20 cellular contexts compared by ENCODE assay signal in genomic region chr5:64566531-64566930, GRCh38.
A peak's percentile ranks its signal among the peaks of the same experiment; 100 is the strongest.
DNase-seq lines count a peak whose midpoint lies in the region; ATAC-seq and TF ChIP-seq lines count a peak whose summit lies in the region.
"Had no signal": no experiment of that assay in that cellular context is flagged by ENCODE, and none has a peak within 500 bp of the region (broad histone marks: within the 10 kb centered on the region; RNA-seq: fewer than 3 reads in every experiment).

No MANE protein-coding gene starts in this region.

- H3K9me3 Mint-ChIP-seq in GM23338, result no peaks in the 10 kb centered on the region
- no peaks in the 10 kb centered on the region for H3K9me3 Mint-ChIP-seq in nephron

- peak; percentile 40 for ATAC-seq in GM23338
- ATAC-seq: A549 had no signal

- no peaks in the 10 kb centered on the region for H3F3A ChIP-seq in GM23338 (replicated peaks; ENCODE audit: low read depth)

- no peak overlapping the region for H2AFZ ChIP-seq in GM23338

- no peaks in the 10 kb centered on the region for H3K36me3 ChIP-seq in GM23338 (ENCODE audit: insufficient read depth)
- H3K36me3 ChIP-seq: MG63, Peyer's patch, SJCRH30 had no signal

- H3K36me3 Mint-ChIP-seq in GM23338 (ENCODE audit: low read depth), result no peaks in the 10 kb centered on the region
- no peaks in the 10 kb centered on the region for H3K36me3 Mint-ChIP-seq in nephron (ENCODE audit: low read depth)
- H3K36me3 Mint-ChIP-seq: CD14-positive monocyte had no signal

- H3K4me1 Mint-ChIP-seq in GM23338, result no peaks in the 10 kb centered on the region
- H3K4me1 Mint-ChIP-seq in nephron, result peaks cover 16% of the 10 kb centered on the region
- H3K4me1 Mint-ChIP-seq: B cell, CD14-positive monocyte had no signal

- H3K27ac ChIP-seq in GM23338 (ENCODE audit: low read depth), result no peak overlapping the region
- H3K27ac ChIP-seq: A549, Peyer's patch, SJCRH30 had no signal

- H3K4me3 ChIP-seq in GM23338, result no peak overlapping the region
- H3K4me3 ChIP-seq: A549, MG63, Peyer's patch, SJCRH30 had no signal

- no peaks in the 10 kb centered on the region for H4K20me1 ChIP-seq in GM23338 (replicated peaks; ENCODE audit: insufficient read depth)

- H3K27ac Mint-ChIP-seq in GM23338 (no peak overlapping the region), nephron (peak overlapping the region; percentile 5 to 47 (median 16))
- H3K27ac Mint-ChIP-seq: B cell, CD14-positive monocyte had no signal

- H3K27me3 ChIP-seq in GM23338 (ENCODE audit: insufficient read depth), result no peaks in the 10 kb centered on the region
- H3K27me3 ChIP-seq: MG63, Peyer's patch, SJCRH30 had no signal

- no peak for TF ChIP-seq CTCF in GM23338 (conservative IDR thresholded peaks at IDR 0.05; ENCODE audit: low read depth in 2 of 2)
- TF ChIP-seq CTCF in nephron (IDR thresholded peaks at IDR 0.05; ENCODE audit: unreplicated experiment in 3 of 3), result no peak

- H3K27me3 Mint-ChIP-seq in GM23338 (ENCODE audit: insufficient read depth, low read depth, poor library complexity), result no peaks in the 10 kb centered on the region
- H3K27me3 Mint-ChIP-seq in nephron (ENCODE audit: low read depth), result no peaks in the 10 kb centered on the region
- H3K27me3 Mint-ChIP-seq: B cell had no signal

- H3K79me2 ChIP-seq in GM23338 (replicated peaks; ENCODE audit: insufficient read depth), result no peaks in the 10 kb centered on the region

- in situ Hi-C loops in Caki2 (cut with HindIII; ENCODE audit: low pct_unique_long_range_greater_than_20kb, low sequenced_read_pairs), result no loop called here

- H3K4me3 Mint-ChIP-seq in GM23338, result no peak overlapping the region
- no peak overlapping the region for H3K4me3 Mint-ChIP-seq in nephron
- H3K4me3 Mint-ChIP-seq: B cell, CD14-positive monocyte had no signal

- H3K9me2 ChIP-seq in GM23338 (ENCODE audit: insufficient read depth), result no peaks in the 10 kb centered on the region

- DNase-seq in Caki2 (ENCODE audit: low read depth), result peak; percentile 23
- DNase-seq in GM23338 (ENCODE audit: low spot score), result peak; percentile 10
- peak; percentile 53 for DNase-seq in astrocyte of the hippocampus (ENCODE audit: low read depth, low spot score)
- no peak for DNase-seq in stimulated activated CD4-positive, alpha-beta T cell treated with anti-CD3 and anti-CD28 coated beads, Interleukin-4, amount 100 ng/mL, for 24 hours
- DNase-seq in SK-N-DZ (ENCODE audit: low spot score), result no peak
- DNase-seq in nucleus accumbens (lab: John Stamatoyannopoulos, UW), result no peak
- DNase-seq: H7, Kasumi-1, MG63, NCI-H1417, NCI-H187 treated with DMSO at 0.1 percent for 48 hours, NCI-H2107, NCI-H510A treated with DMSO at 0.1 percent for 48 hours, NCI-H774, Peyer's patch, SJCRH30 had no signal

- no peak overlapping the region for H3K4me2 ChIP-seq in GM23338
- H3K4me2 ChIP-seq: A549 had no signal

- no peaks in the 10 kb centered on the region for H3K4me1 ChIP-seq in GM23338 (ENCODE audit: insufficient read depth)
- H3K4me1 ChIP-seq: A549, Peyer's patch, SJCRH30 had no signal

TF ChIP-seq in GM23338, 12 proteins besides CTCF, POLR2A, EP300 and RAD21:
- TF ChIP-seq ZNF462 (CRISPR knock-in tag; IDR thresholded peaks at IDR 0.05) (no peak), EZH2phosphoT487 (IDR thresholded peaks at IDR 0.05; ENCODE audit: unreplicated experiment) (no peak), REST (IDR thresholded peaks at IDR 0.05; ENCODE audit: unreplicated experiment) (no peak), JUNB (IDR thresholded peaks at IDR 0.05; ENCODE audit: unreplicated experiment) (no peak), STAT1 (IDR thresholded peaks at IDR 0.05; ENCODE audit: unreplicated experiment) (no peak), ZNF331 (CRISPR knock-in tag; IDR thresholded peaks at IDR 0.05; ENCODE audit: low read depth) (no peak), POLR2AphosphoS5 (IDR thresholded peaks at IDR 0.05; ENCODE audit: low read depth) (no peak), CREB1 (CRISPR knock-in tag; IDR thresholded peaks at IDR 0.05; ENCODE audit: low read depth) (no peak)

Comparison
In these comparisons a context has a peak if more than half of its experiments do, and no peak if none do; other contexts are left out.
1. DNase-seq: peak in Caki2 (single experiment), GM23338 (single experiment) and astrocyte of the hippocampus (single experiment); none in stimulated activated CD4-positive, alpha-beta T cell treated with anti-CD3 and anti-CD28 coated beads, Interleukin-4, amount 100 ng/mL, for 24 hours (single experiment), SK-N-DZ (single experiment) and nucleus accumbens (0 of 56).